Comparison of ENCODE assay signal across 8 cellular contexts in genomic region chr10:116765549-116766162, GRCh38. TPM values are rescaled to one million over a fixed set of nuclear protein-coding genes. Genes with fewer than 3 reads are reported as not detected.
DNase-seq lines count a peak whose midpoint lies in the region; ATAC-seq and TF ChIP-seq lines count a peak whose summit lies in the region.

No MANE protein-coding gene starts in this region.

- peak; percentile 68 for DNase-seq in HK-2 (ENCODE audit: unreplicated experiment)
- peak; percentile 18 to 56 for DNase-seq in activated naive CD4-positive, alpha-beta T cell treated with anti-CD3 and anti-CD28 coated beads, Interleukin-2, amount 50 U/mL, for 72 hours (ENCODE audit: low spot score in 2 of 2)
- peak; percentile 63 for DNase-seq in midbrain (lab: John Stamatoyannopoulos, UW)
- DNase-seq in stomach = no peak
- no peak for DNase-seq in posterior vena cava (ENCODE audit: low spot score)

- H3K9ac ChIP-seq in BLaER1 treated with 17β-estradiol and CSF1 and Interleukin-3, amounts not matched to agents 10 nM and 100 nM = no peak overlapping the region

- no peaks in the 10 kb centered on the region; a peak in 1 of 22 replicates for H4K20me1 ChIP-seq in BLaER1 treated with 17β-estradiol and CSF1 and Interleukin-3, amounts not matched to agents 10 nM and 100 nM

- 69 to 72% (median 71%) methylated on average over 10 of the region's 10 CpGs for WGBS in stomach, 5 donors

- intact Hi-C loops in stomach (cut with DNase I; ENCODE audit: low total_unique reads) (no loop called here), posterior vena cava (cut with DNase I) (no loop called here)

- H3K27ac ChIP-seq in BLaER1 treated with 17β-estradiol and CSF1 and Interleukin-3, amounts not matched to agents 10 nM and 100 nM = no peak overlapping the region
- H3K27ac ChIP-seq in stomach = no peak overlapping the region

- TF ChIP-seq CTCF in stomach (IDR thresholded peaks at IDR 0.05) = no peak

- no peak for TF ChIP-seq POLR2A in stomach (IDR thresholded peaks at IDR 0.05)

- H3K4me1 ChIP-seq in BLaER1 treated with 17β-estradiol and CSF1 and Interleukin-3, amounts not matched to agents 10 nM and 100 nM = peaks cover 25 to 52% (median 47%) of the 10 kb centered on the region in 10 experiments
- peaks cover 0 to 7% (median 0%) of the 10 kb centered on the region in 4 donors for H3K4me1 ChIP-seq in stomach

- H3K27ac Mint-ChIP-seq in activated naive CD4-positive, alpha-beta T cell treated with anti-CD3 and anti-CD28 coated beads, Interleukin-2, amount 50 U/mL, for 72 hours = no peak overlapping the region

- H3K36me3 ChIP-seq in BLaER1 treated with 17β-estradiol and CSF1 and Interleukin-3, amounts not matched to agents 10 nM and 100 nM = no peaks in the 10 kb centered on the region
- H3K36me3 ChIP-seq in stomach = no peaks in the 10 kb centered on the region

- ATAC-seq in activated naive CD4-positive, alpha-beta T cell treated with anti-CD3 and anti-CD28 coated beads, Interleukin-2, amount 50 U/mL, for 72 hours = peak; percentile 40 to 61
- ATAC-seq in HG03135 (IDR thresholded peaks at IDR 0.05; ENCODE audit: unreplicated experiment) = no peak
- ATAC-seq in HG03095 (IDR thresholded peaks at IDR 0.05; ENCODE audit: unreplicated experiment) = no peak

- no peaks in the 10 kb centered on the region for H3K9me3 Mint-ChIP-seq in activated naive CD4-positive, alpha-beta T cell treated with anti-CD3 and anti-CD28 coated beads, Interleukin-2, amount 50 U/mL, for 72 hours

- no peaks in the 10 kb centered on the region for H3K27me3 ChIP-seq in BLaER1 treated with 17β-estradiol and CSF1 and Interleukin-3, amounts not matched to agents 10 nM and 100 nM
- H3K27me3 ChIP-seq in stomach = peaks cover 0 to 31% (median 0%) of the 10 kb centered on the region in 3 donors

- H3K36me3 Mint-ChIP-seq in activated naive CD4-positive, alpha-beta T cell treated with anti-CD3 and anti-CD28 coated beads, Interleukin-2, amount 50 U/mL, for 72 hours = peaks cover 0 to 6% of the 10 kb centered on the region in 2 donors

- peak overlapping the region in 8 of 11 experiments; percentile 69 to 93 (median 82); a peak in 15 of 22 replicates for H3K4me2 ChIP-seq in BLaER1 treated with 17β-estradiol and CSF1 and Interleukin-3, amounts not matched to agents 10 nM and 100 nM

- peaks cover 6 to 17% (median 11%) of the 10 kb centered on the region in 11 experiments; a peak in 18 of 22 replicates for H3K9me3 ChIP-seq in BLaER1 treated with 17β-estradiol and CSF1 and Interleukin-3, amounts not matched to agents 10 nM and 100 nM (replicated peaks in 1 of 11)
- peaks cover 0 to 5% (median 4%) of the 10 kb centered on the region in 4 donors for H3K9me3 ChIP-seq in stomach

- TF ChIP-seq EP300 in stomach (IDR thresholded peaks at IDR 0.05) = no peak

- no peak overlapping the region for H3K4me3 ChIP-seq in BLaER1 treated with 17β-estradiol and CSF1 and Interleukin-3, amounts not matched to agents 10 nM and 100 nM
- no peak overlapping the region for H3K4me3 ChIP-seq in stomach

RNA-seq across cellular contexts. Expression of gene HSPA12A, which starts 23.3 kb away (rescaled TPM):
- under 1 TPM in 1 of 2 donors, not detected in 1; 0.39 TPM for total RNA-seq in activated naive CD4-positive, alpha-beta T cell treated with anti-CD3 and anti-CD28 coated beads, Interleukin-2, amount 50 U/mL, for 72 hours
- total RNA-seq in stomach (10 to 100 TPM in 2 of 5 donors, 1 to 10 TPM in 3; 2.9 to 25.5 (median 6.1) TPM), posterior vena cava (10 to 100 TPM; 20.5 to 20.8 TPM)
- 1 to 10 TPM; 2.0 to 2.7 (median 2.4) TPM for polyA plus RNA-seq in stomach

Comparison
In these comparisons a context has a peak if more than half of its experiments do, and no peak if none do; other contexts are left out.
1. DNase-seq: peak in HK-2 (single experiment), activated naive CD4-positive, alpha-beta T cell treated with anti-CD3 and anti-CD28 coated beads, Interleukin-2, amount 50 U/mL, for 72 hours (2 of 2) and midbrain (single experiment); none in stomach (single experiment) and posterior vena cava (single experiment).
2. ATAC-seq: peak in activated naive CD4-positive, alpha-beta T cell treated with anti-CD3 and anti-CD28 coated beads, Interleukin-2, amount 50 U/mL, for 72 hours (2 of 2); none in HG03135 (single experiment) and HG03095 (single experiment).